In the genomic region with DNA sequence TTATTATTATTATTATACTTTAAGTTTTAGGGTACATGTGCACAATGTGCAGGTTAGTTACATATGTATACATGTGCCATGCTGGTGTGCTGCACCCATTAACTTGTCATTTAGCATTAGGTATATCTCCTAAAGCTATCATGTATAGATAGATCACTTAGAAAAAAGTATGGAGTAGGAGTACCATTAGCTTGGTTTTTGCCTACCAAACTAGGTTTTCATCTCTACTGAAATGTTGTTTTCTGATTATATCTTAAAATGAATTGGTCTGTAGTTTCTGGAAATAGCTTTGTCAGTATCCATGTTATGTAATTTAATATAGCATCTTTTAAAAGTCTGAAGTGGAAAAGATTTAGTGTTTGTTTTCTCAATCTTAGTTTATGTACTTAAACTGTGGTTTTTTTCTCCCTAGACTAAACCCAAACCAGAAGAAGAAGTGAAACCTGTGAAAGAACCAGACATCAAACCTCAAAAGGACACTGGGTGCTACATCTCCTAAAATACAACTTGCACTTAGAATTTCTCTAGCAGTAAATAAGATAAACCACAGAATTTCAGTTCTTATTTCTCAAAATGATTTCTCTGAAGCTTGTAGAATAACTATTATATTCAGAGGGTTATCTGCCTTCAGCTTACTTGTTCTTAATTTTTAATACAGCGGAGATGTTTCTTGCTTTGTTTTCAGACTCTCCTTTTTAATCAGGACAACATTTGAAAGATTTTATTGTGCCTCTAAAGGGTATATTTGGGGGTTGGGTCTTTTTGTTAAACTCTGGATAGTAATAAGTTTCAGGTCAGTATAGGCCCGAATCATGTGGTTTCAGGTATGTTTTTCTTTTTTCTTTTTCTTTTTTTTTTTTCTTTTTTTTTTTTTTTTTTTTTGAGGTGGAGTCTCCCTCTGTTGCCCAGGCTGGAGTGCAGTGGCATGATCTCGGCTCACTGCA, we compare ENCODE assay signal across 11 cellular contexts. TPM values are rescaled to one million over a fixed set of nuclear protein-coding genes. Genes with fewer than 3 reads are reported as not detected.
DNase-seq lines count a peak whose midpoint lies in the region; ATAC-seq and TF ChIP-seq lines count a peak whose summit lies in the region.
"Had no signal": no experiment of that assay in that cellular context is flagged by ENCODE, and none has a peak within 500 bp of the region (broad histone marks: within the 10 kb centered on the region; RNA-seq: fewer than 3 reads in every experiment).

No MANE protein-coding gene starts in this region.

- no peaks in the 10 kb centered on the region for H4K20me1 ChIP-seq in mammary epithelial cell (ENCODE audit: insufficient read depth, low read length)

- H3K27me3 ChIP-seq in tibial nerve = no peaks in the 10 kb centered on the region
- H3K27me3 ChIP-seq in mammary epithelial cell (ENCODE audit: insufficient read depth, low read length) = no peaks in the 10 kb centered on the region

- H3K4me3 Mint-ChIP-seq in activated CD8-positive, alpha-beta T cell treated with anti-CD3 and anti-CD28 coated beads, Interleukin-2, amount 10 ng/mL, durations not matched to agents 7 days and 5 days = no peak overlapping the region
- no peak overlapping the region for H3K4me3 Mint-ChIP-seq in nephron progenitor cell

- no peak overlapping the region for H3K4me3 ChIP-seq in tibial nerve
- H3K4me3 ChIP-seq in mammary epithelial cell (replicated peaks in 1 of 3; ENCODE audit: insufficient read depth in 1 of 3, low read depth in 2 of 3, low read length in 3 of 3) = no peak overlapping the region

- H3K27ac ChIP-seq in tibial nerve = peak overlapping the region in 2 of 4 donors; percentile 33 to 62
- H3K27ac ChIP-seq in mammary epithelial cell (ENCODE audit: insufficient read depth, low read depth, low read length) = no peak overlapping the region

- no peaks in the 10 kb centered on the region for H3K9me3 ChIP-seq in tibial nerve
- H3K9me3 ChIP-seq in mammary epithelial cell (replicated peaks; ENCODE audit: insufficient read depth, low read length) = no peaks in the 10 kb centered on the region

- peaks cover 0 to 10% (median 0%) of the 10 kb centered on the region in 4 donors for H3K4me1 ChIP-seq in tibial nerve
- H3K4me1 ChIP-seq in mammary epithelial cell (ENCODE audit: insufficient read depth, low read length) = peaks cover 4% of the 10 kb centered on the region

- 88 to 90% methylated on average over 3 of the region's 3 CpGs for WGBS in tibial nerve, 2 donors
- 100% methylated on average over 3 of the region's 3 CpGs for WGBS in mammary epithelial cell (ENCODE audit: low coverage, missing lambda C conversion rate)

- POLR2A ChIA-PET in activated CD8-positive, alpha-beta T cell treated with anti-CD3 and anti-CD28 coated beads, Interleukin-2, amount 10 ng/mL, durations not matched to agents 7 days and 5 days (lab: Charles Lee) = interaction anchor here (1.5 kb wide), 1 partner anchor 19 kb away, joined by 5 read pairs; no protein-coding TSS in a partner anchor

- TF ChIP-seq EP300 in tibial nerve (IDR thresholded peaks at IDR 0.05) = peak in 1 of 2 donors; percentile 22

- intact Hi-C loops in mammary epithelial cell (cut with micrococcal nuclease) = no loop called here

- H3K36me3 Mint-ChIP-seq in activated CD8-positive, alpha-beta T cell treated with anti-CD3 and anti-CD28 coated beads, Interleukin-2, amount 10 ng/mL, durations not matched to agents 7 days and 5 days (ENCODE audit: low read depth) = peaks cover 58% of the 10 kb centered on the region
- H3K36me3 Mint-ChIP-seq in nephron progenitor cell (ENCODE audit: low read depth) = peaks cover 52% of the 10 kb centered on the region

- H3K27me3 Mint-ChIP-seq in activated CD8-positive, alpha-beta T cell treated with anti-CD3 and anti-CD28 coated beads, Interleukin-2, amount 10 ng/mL, durations not matched to agents 7 days and 5 days (ENCODE audit: low read depth) = no peaks in the 10 kb centered on the region
- H3K27me3 Mint-ChIP-seq in nephron progenitor cell (ENCODE audit: low read depth, poor library complexity) = no peaks in the 10 kb centered on the region

- no peak overlapping the region for H3K9ac ChIP-seq in mammary epithelial cell (ENCODE audit: insufficient read depth, low read length)

- peak overlapping the region; percentile 47 for H3K27ac Mint-ChIP-seq in activated CD8-positive, alpha-beta T cell treated with anti-CD3 and anti-CD28 coated beads, Interleukin-2, amount 10 ng/mL, durations not matched to agents 7 days and 5 days
- H3K27ac Mint-ChIP-seq in nephron progenitor cell = no peak overlapping the region

- in situ Hi-C loops in GM13976 (cut with MboI; ENCODE audit: low sequenced_read_pairs, unreplicated experiment) (no loop called here), mammary epithelial cell (cut with MboI; ENCODE audit: low sequenced_read_pairs in 2 of 2) (no loop called here)

- no peak for TF ChIP-seq POLR2A in tibial nerve (IDR thresholded peaks at IDR 0.05)

- dilution Hi-C loops in mammary epithelial cell (cut with HindIII; ENCODE audit: low sequenced_read_pairs) = no loop called here

- CTCF ChIA-PET in activated CD8-positive, alpha-beta T cell treated with anti-CD3 and anti-CD28 coated beads, Interleukin-2, amount 10 ng/mL, durations not matched to agents 7 days and 5 days (lab: Charles Lee) = interaction anchor here (1.3 to 1.8 kb wide), 2 partner anchors 14 to 358 kb away, joined by 4 to 6 read pairs; no protein-coding TSS in a partner anchor
- CTCF ChIA-PET in mammary epithelial cell (lab: Charles Lee; ENCODE audit: low non-redundant PET) = no interaction called here

- no peak overlapping the region for H3K4me2 ChIP-seq in mammary epithelial cell (ENCODE audit: insufficient read depth, low read depth, low read length)

- H3K9me3 Mint-ChIP-seq in activated CD8-positive, alpha-beta T cell treated with anti-CD3 and anti-CD28 coated beads, Interleukin-2, amount 10 ng/mL, durations not matched to agents 7 days and 5 days (ENCODE audit: insufficient read depth) = no peaks in the 10 kb centered on the region
- H3K9me3 Mint-ChIP-seq in nephron progenitor cell = no peaks in the 10 kb centered on the region

- DNase-seq in GM13976 (ENCODE audit: low spot score) = peak; percentile 61
- no peak for DNase-seq in activated CD8-positive, alpha-beta T cell treated with anti-CD3 and anti-CD28 coated beads, Interleukin-2, amount 10 ng/mL, durations not matched to agents 7 days and 5 days
- DNase-seq in nephron progenitor cell = no peak
- no peak for DNase-seq in tibial nerve (ENCODE audit: low spot score in 2 of 2)
- no peak for DNase-seq in mammary epithelial cell
- DNase-seq in OCI-M1 (lab: John Stamatoyannopoulos, UW) = no peak
- DNase-seq: DND-41; stimulated activated CD4-positive, alpha-beta T cell treated with anti-CD3 and anti-CD28 coated beads, Interleukin-4, amount 100 ng/mL, for 24 hours had no signal

- H2AFZ ChIP-seq in mammary epithelial cell (ENCODE audit: low read depth, low read length) = no peak overlapping the region

- BruUV-seq in mammary epithelial cell (replicated peaks; lab: Mats Ljungman, UMichigan) = no TSS peak

- H3K36me3 ChIP-seq in tibial nerve (peaks cover 0 to 83% (median 21%) of the 10 kb centered on the region in 3 donors), mammary epithelial cell (ENCODE audit: insufficient read depth, low read length) (peaks cover 50% of the 10 kb centered on the region)

- TF ChIP-seq CTCF in GM13976 (IDR thresholded peaks at IDR 0.05; ENCODE audit: borderline replicate concordance, control extremely low read depth, extremely low read depth, insufficient read depth, missing control alignments) = no peak
- no peak for TF ChIP-seq CTCF in nephron progenitor cell (IDR thresholded peaks at IDR 0.05)
- TF ChIP-seq CTCF in tibial nerve (IDR thresholded peaks at IDR 0.05) = no peak
- TF ChIP-seq CTCF in mammary epithelial cell (conservative IDR thresholded peaks at IDR 0.05 in 1 of 2, IDR thresholded peaks at IDR 0.05 in 1 of 2; ENCODE audit: extremely low read depth in 1 of 2, insufficient read depth in 1 of 2, low read depth in 1 of 2, low read length in 2 of 2) = no peak

- peaks cover 20% of the 10 kb centered on the region for H3K4me1 Mint-ChIP-seq in activated CD8-positive, alpha-beta T cell treated with anti-CD3 and anti-CD28 coated beads, Interleukin-2, amount 10 ng/mL, durations not matched to agents 7 days and 5 days (ENCODE audit: low read depth)
- H3K4me1 Mint-ChIP-seq in nephron progenitor cell = no peaks in the 10 kb centered on the region

- ATAC-seq in GM21360 (IDR thresholded peaks at IDR 0.05; ENCODE audit: unreplicated experiment) (peak; percentile 98), HG03175 (IDR thresholded peaks at IDR 0.05; ENCODE audit: unreplicated experiment) (peak; percentile 99)
- no peak for ATAC-seq in activated CD8-positive, alpha-beta T cell treated with anti-CD3 and anti-CD28 coated beads, Interleukin-2, amount 10 ng/mL, durations not matched to agents 7 days and 5 days
- ATAC-seq: left lobe of liver had no signal

- H3K79me2 ChIP-seq in mammary epithelial cell (ENCODE audit: insufficient read depth, low read length) = no peaks in the 10 kb centered on the region

RNA-seq across cellular contexts. Expression of a gene that starts 4.5 kb away (rescaled TPM):
- not detected for total RNA-seq in activated CD8-positive, alpha-beta T cell treated with anti-CD3 and anti-CD28 coated beads, Interleukin-2, amount 10 ng/mL, durations not matched to agents 7 days and 5 days
- total RNA-seq in tibial nerve (10 to 100 TPM in 1 of 4 donors, 1 to 10 TPM in 1, not detected in 2; 1.0 to 22.7 TPM), mammary epithelial cell (not detected)
- polyA plus RNA-seq in mammary epithelial cell = not detected
- polyA minus RNA-seq in mammary epithelial cell = not detected
- total RNA-seq: left lobe of liver had no signal

RNA-seq across cellular contexts. Expression of a gene that starts 20.1 kb away (rescaled TPM):
- 10 to 100 TPM; 38.1 to 41.6 TPM for total RNA-seq in activated CD8-positive, alpha-beta T cell treated with anti-CD3 and anti-CD28 coated beads, Interleukin-2, amount 10 ng/mL, durations not matched to agents 7 days and 5 days
- total RNA-seq in tibial nerve (10 to 100 TPM; 35.7 to 47.9 (median 41.4) TPM), mammary epithelial cell (10 to 100 TPM; 54.0 to 55.0 TPM)
- 4.7 TPM for polyA plus RNA-seq in mammary epithelial cell
- polyA minus RNA-seq in mammary epithelial cell = 15.1 TPM

RNA-seq across cellular contexts. Expression of a gene that starts 20.2 kb away (rescaled TPM):
- total RNA-seq in activated CD8-positive, alpha-beta T cell treated with anti-CD3 and anti-CD28 coated beads, Interleukin-2, amount 10 ng/mL, durations not matched to agents 7 days and 5 days = 10 to 100 TPM; 67.1 to 71.5 TPM
- 10 to 100 TPM; 67.8 to 90.2 (median 70.1) TPM for total RNA-seq in tibial nerve
- total RNA-seq in mammary epithelial cell = 10 to 100 TPM; 57.3 to 74.3 TPM
- polyA plus RNA-seq in mammary epithelial cell = 46.9 TPM
- polyA minus RNA-seq in mammary epithelial cell = 48.4 TPM
